Comparison of ENCODE assay signal across 3 cellular contexts in the genomic region with DNA sequence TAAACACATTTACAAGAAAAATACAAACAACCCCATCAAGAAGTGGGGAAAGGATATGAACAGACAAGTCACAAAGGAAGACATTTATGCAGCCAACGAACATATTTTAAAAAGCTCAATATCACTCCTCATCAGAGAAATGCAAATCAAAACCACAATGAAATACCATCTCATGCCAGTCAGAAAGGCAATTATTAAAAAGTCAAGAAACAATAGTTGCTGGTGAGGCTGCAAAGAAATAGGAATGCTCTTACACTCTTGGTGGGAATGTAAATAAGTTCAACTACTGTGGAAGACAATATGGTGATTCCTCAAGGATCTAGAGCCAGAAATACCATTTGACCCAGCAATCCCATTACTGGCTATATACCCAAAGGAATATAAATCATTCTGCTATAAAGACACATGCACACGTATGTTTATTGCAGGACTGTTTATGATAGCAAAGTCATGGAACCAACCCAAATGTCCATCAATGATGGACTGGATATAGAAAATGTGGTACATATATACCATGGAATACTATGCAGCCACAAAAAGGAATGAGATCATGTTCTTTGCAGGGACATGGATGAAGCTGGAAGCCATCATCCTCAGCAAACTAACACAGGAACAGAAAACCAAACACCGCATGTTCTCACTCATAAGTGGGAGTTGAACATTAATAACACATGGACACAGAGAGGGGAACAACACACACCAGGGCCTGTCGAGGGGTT. TPM values are rescaled to one million over a fixed set of nuclear protein-coding genes. Genes with fewer than 3 reads are reported as not detected.
"Had no signal": no experiment of that assay in that cellular context is flagged by ENCODE, and none has a peak within 500 bp of the region (broad histone marks: within the 10 kb centered on the region; RNA-seq: fewer than 3 reads in every experiment).

No MANE protein-coding gene starts in this region.

RNA-seq across cellular contexts. Expression of a gene that starts 15.9 kb away (rescaled TPM):
- total RNA-seq: activated T-helper 2 cell treated with anti-CD3 and anti-CD28 coated beads, Interferon-gamma antibody, Interleukin-2, Interleukin-4, amounts not matched to agents 10 μg/mL and 5 μg/mL and 100 μg/mL, durations not matched to agents 14 hours and 24 hours and 36 hours; ascending aorta; chondrocyte had no signal
